ENCODE assay signal across 27 cellular contexts in the genomic region with DNA sequence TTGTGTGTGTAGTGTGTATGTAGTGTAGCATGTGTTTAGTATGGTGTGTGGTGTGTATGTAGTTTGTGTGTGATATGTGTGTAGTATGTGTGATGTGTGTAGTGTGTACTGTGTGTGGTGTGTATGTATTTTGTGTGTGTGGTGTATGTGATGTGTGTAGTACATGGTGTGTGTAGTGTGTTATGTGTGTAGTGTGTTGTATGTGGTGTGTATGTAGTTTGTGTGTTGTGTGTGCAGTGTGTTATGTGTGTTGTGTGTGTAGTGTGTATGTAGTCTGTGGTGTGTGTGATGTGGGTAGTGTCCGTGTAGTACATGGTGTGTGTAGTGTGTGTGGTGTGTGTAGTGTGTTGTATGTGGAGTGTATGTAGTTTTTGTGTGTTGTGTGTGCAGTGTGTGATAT. TPM values are rescaled to one million over a fixed set of nuclear protein-coding genes. Genes with fewer than 3 reads are reported as not detected.
DNase-seq lines count a peak whose midpoint lies in the region; ATAC-seq, FAIRE-seq and TF ChIP-seq lines count a peak whose summit lies in the region.
"Had no signal": no experiment of that assay in that cellular context is flagged by ENCODE, and none has a peak within 500 bp of the region (broad histone marks: within the 10 kb centered on the region; RNA-seq: fewer than 3 reads in every experiment).

No MANE protein-coding gene starts in this region.

- RAD21 ChIA-PET in GM12878 (lab: Charles Lee; ENCODE audit: unreplicated experiment) = no interaction called here

- TF ChIP-seq CTCF in H9 (conservative IDR thresholded peaks at IDR 0.05) = no peak
- TF ChIP-seq CTCF in GM12878 (IDR thresholded peaks at IDR 0.05 in 2 of 3, conservative IDR thresholded peaks at IDR 0.05 in 1 of 3; ENCODE audit: control insufficient read depth in 2 of 3, extremely low read depth in 1 of 3, insufficient read depth in 1 of 3, low read depth in 3 of 3, low read length in 3 of 3) = no peak

- no peak overlapping the region for H3K18ac ChIP-seq in H9 (ENCODE audit: insufficient read length, low read depth, low read length)
- H3K18ac ChIP-seq in neuronal stem cell (ENCODE audit: low read length) = no peak overlapping the region

- CTCF ChIA-PET in GM12878 (lab: Yijun Ruan, JAX) = no interaction called here

- intact Hi-C loops in GM12878 (cut with micrococcal nuclease; ENCODE audit: unreplicated experiment) = no loop called here

- H3K9me3 ChIP-seq in BLaER1 (no peaks in the 10 kb centered on the region), H9 (ENCODE audit: control insufficient read depth, low read depth, low read length) (no peaks in the 10 kb centered on the region), GM12878 (replicated peaks; ENCODE audit: control insufficient read depth, insufficient read depth, low read length) (no peaks in the 10 kb centered on the region), neuronal stem cell (replicated peaks in 1 of 2; ENCODE audit: control insufficient read depth in 2 of 2, insufficient read depth in 1 of 2, low read depth in 1 of 2, low read length in 2 of 2) (peaks cover 0 to 15% of the 10 kb centered on the region in 2 donors)
- H3K9me3 ChIP-seq: Caco-2, HAP-1 had no signal

- TF ChIP-seq RAD21 in GM12878 (IDR thresholded peaks at IDR 0.05; ENCODE audit: insufficient read depth, low read depth, low read length) = no peak

- no peaks in the 10 kb centered on the region for H3K27me3 Mint-ChIP-seq in H9 (ENCODE audit: low read depth)

- H3K9me3 Mint-ChIP-seq in H9 = no peaks in the 10 kb centered on the region
- H3K9me3 Mint-ChIP-seq: CD8-positive, alpha-beta T cell had no signal

- no peaks in the 10 kb centered on the region; a peak in 1 of 7 replicates for H3K36me3 Mint-ChIP-seq in H9 (ENCODE audit: insufficient read depth in 1 of 3, low read depth in 3 of 3)
- H3K36me3 Mint-ChIP-seq: CD8-positive, alpha-beta T cell had no signal

- TF ChIP-seq EP300 in GM12878 (IDR thresholded peaks at IDR 0.05; ENCODE audit: borderline replicate concordance in 1 of 2, control insufficient read depth in 1 of 2, low read depth in 2 of 2, low read length in 2 of 2) = no peak

- H2BK20ac ChIP-seq in H9 (ENCODE audit: low read depth, low read length, poor library complexity, severe bottlenecking) = no peak overlapping the region

- peak; percentile 80 for FAIRE-seq in GM12878 (lab: Jason Lieb, UNC)
- FAIRE-seq in H54 (lab: Jason Lieb, UNC) = no peak

- no peak overlapping the region for H3T11ph ChIP-seq in H9 (ENCODE audit: low read length)

- H3K9ac ChIP-seq in BLaER1 (no peak overlapping the region), H9 (ENCODE audit: extremely low read depth, insufficient read length, low read length) (no peak overlapping the region), GM12878 (ENCODE audit: control insufficient read depth, insufficient read depth, low read length) (no peak overlapping the region), neuronal stem cell (ENCODE audit: low read depth, low read length, poor library complexity) (peak overlapping the region; percentile 75)

- H4K8ac ChIP-seq in H9 (replicated peaks; ENCODE audit: insufficient read length, low read depth, low read length) = peak overlapping the region; percentile 7
- H4K8ac ChIP-seq in neuronal stem cell (ENCODE audit: low read depth, low read length) = peak overlapping the region; percentile 89

- WGBS in H9 (ENCODE audit: extremely low coverage, insufficient read length, low lambda C conversion rate) = 100% methylated on average over 1 of the region's 1 CpG
- WGBS in GM12878 (ENCODE audit: insufficient coverage, insufficient replicate concordance, low lambda C conversion rate, missing lambda C conversion rate) = 100% methylated on average over 1 of the region's 1 CpG
- no CpG with 5 or more reads among the region's 1 CpG for WGBS in neuronal stem cell (ENCODE audit: extremely low coverage in 2 of 2, insufficient read length in 2 of 2, insufficient replicate concordance in 1 of 2), 2 donors

- H3K36me3 ChIP-seq in BLaER1 (peaks cover 63% of the 10 kb centered on the region), GM12878 (ENCODE audit: control insufficient read depth in 2 of 2, insufficient read depth in 2 of 2, low read length in 1 of 2) (peaks cover 9 to 16% of the 10 kb centered on the region in 2 experiments; a peak in 3 of 4 replicates), neuronal stem cell (replicated peaks in 1 of 2; ENCODE audit: control insufficient read depth in 2 of 2, insufficient read depth in 2 of 2, low read length in 2 of 2) (peaks cover 0 to 4% of the 10 kb centered on the region in 2 donors)
- H3K36me3 ChIP-seq: HAP-1 had no signal

- H3K27me3 ChIP-seq in BLaER1 (no peaks in the 10 kb centered on the region), H9 (ENCODE audit: insufficient read depth, low read length) (no peaks in the 10 kb centered on the region), GM12878 (replicated peaks in 1 of 2; ENCODE audit: control insufficient read depth in 2 of 2, insufficient read depth in 2 of 2, low read length in 1 of 2) (no peaks in the 10 kb centered on the region), neuronal stem cell (ENCODE audit: control insufficient read depth in 3 of 3, insufficient read depth in 3 of 3, low read depth in 1 of 3, low read length in 3 of 3) (peaks cover 0 to 16% (median 0%) of the 10 kb centered on the region in 3 experiments)

- H2AK5ac ChIP-seq in H9 (ENCODE audit: insufficient read length, low read length) (no peak overlapping the region), neuronal stem cell (ENCODE audit: low read depth, low read length) (no peak overlapping the region)

- H3K4me2 ChIP-seq in BLaER1 (peak overlapping the region; percentile 76), H9 (ENCODE audit: insufficient read depth, insufficient read length, low read length) (no peak overlapping the region), GM12878 (ENCODE audit: control insufficient read depth, insufficient read depth) (no peak overlapping the region; the same call in 1 of the 2 replicates), neuronal stem cell (ENCODE audit: insufficient read depth, low read length, poor library complexity, severe bottlenecking) (no peak overlapping the region)

- H2BK5ac ChIP-seq in H9 (ENCODE audit: insufficient read length, low read length) (no peak overlapping the region), neuronal stem cell (ENCODE audit: low read length) (no peak overlapping the region)

- peaks cover 85% of the 10 kb centered on the region for H3K4me1 ChIP-seq in BLaER1
- H3K4me1 ChIP-seq in H9 (ENCODE audit: insufficient read depth, low read length) = no peaks in the 10 kb centered on the region
- peaks cover 26% of the 10 kb centered on the region for H3K4me1 ChIP-seq in GM12878 (ENCODE audit: control insufficient read depth, insufficient read depth, low read length)
- peaks cover 0 to 8% of the 10 kb centered on the region in 2 donors for H3K4me1 ChIP-seq in neuronal stem cell (ENCODE audit: control insufficient read depth in 2 of 2, insufficient read depth in 1 of 2, low read depth in 1 of 2, low read length in 2 of 2)
- H3K4me1 ChIP-seq: Caco-2, HAP-1 had no signal

- no peaks in the 10 kb centered on the region for H3K79me1 ChIP-seq in H9 (ENCODE audit: insufficient read depth, low read depth, low read length, poor library complexity, severe bottlenecking)
- peaks cover 3% of the 10 kb centered on the region for H3K79me1 ChIP-seq in neuronal stem cell (ENCODE audit: low read depth, low read length)

- H2BK12ac ChIP-seq in H9 (ENCODE audit: insufficient read length, low read depth, low read length) = no peak overlapping the region
- peak overlapping the region; percentile 47 for H2BK12ac ChIP-seq in neuronal stem cell (ENCODE audit: low read length)

- H4K20me1 ChIP-seq in BLaER1 (peaks cover 50% of the 10 kb centered on the region), H9 (ENCODE audit: control insufficient read depth, insufficient read depth, insufficient read length) (no peaks in the 10 kb centered on the region), GM12878 (ENCODE audit: control insufficient read depth, insufficient read depth) (no peaks in the 10 kb centered on the region)

- no TSS peak for BruUV-seq in GM12878 (replicated peaks; lab: Mats Ljungman, UMichigan)

- ATAC-seq in GM12878 (no peak), HG02840 (IDR thresholded peaks at IDR 0.05; ENCODE audit: low FRiP score, unreplicated experiment) (no peak)
- ATAC-seq: CD8-positive, alpha-beta T cell; Panc1 had no signal

- H3K4me3 ChIP-seq in BLaER1 (no peak overlapping the region), GM12878 (no peak overlapping the region), neuronal stem cell (ENCODE audit: low read length in 2 of 2) (peak overlapping the region in 1 of 2 donors; percentile 71)
- H3K4me3 ChIP-seq: HAP-1 had no signal

- POLR2A ChIA-PET in GM12878 (lab: Charles Lee) = no interaction called here

- in situ Hi-C loops in GM12878 (cut with MboI) = no loop called here

- no peak overlapping the region for H3K27ac Mint-ChIP-seq in H9
- H3K27ac Mint-ChIP-seq: CD8-positive, alpha-beta T cell had no signal

- H2BK120ac ChIP-seq in H9 (ENCODE audit: low read depth, low read length, poor library complexity, severe bottlenecking) (no peak overlapping the region), neuronal stem cell (ENCODE audit: low read depth, low read length) (no peak overlapping the region)

- H3K4me1 Mint-ChIP-seq in H9 = no peaks in the 10 kb centered on the region

- H2AFZ ChIP-seq in H9 (ENCODE audit: low read length) (no peak overlapping the region), GM12878 (ENCODE audit: control insufficient read depth, low read depth, low read length) (no peak overlapping the region), neuronal stem cell (ENCODE audit: low read length) (no peak overlapping the region)

- SMC1A ChIA-PET in GM12878 (lab: Charles Lee; ENCODE audit: uncharacterized antibody, unreplicated experiment) = no interaction called here

- H3K14ac ChIP-seq in H9 (ENCODE audit: insufficient read depth, low read length) (no peak overlapping the region), neuronal stem cell (ENCODE audit: low read length) (peak overlapping the region; percentile 59)

- no peak overlapping the region for H3K4me3 Mint-ChIP-seq in H9
- H3K4me3 Mint-ChIP-seq: CD8-positive, alpha-beta T cell had no signal

- no peak overlapping the region for H2BK15ac ChIP-seq in H9 (ENCODE audit: low read depth, low read length)
- no peak overlapping the region for H2BK15ac ChIP-seq in neuronal stem cell (ENCODE audit: low read length)

- no peak overlapping the region for H3K56ac ChIP-seq in H9 (ENCODE audit: insufficient read length, low read depth, low read length)

- H4K91ac ChIP-seq in H9 (ENCODE audit: insufficient read length, low read depth, low read length) = no peak overlapping the region
- peak overlapping the region; percentile 68 for H4K91ac ChIP-seq in neuronal stem cell (ENCODE audit: low read depth, low read length, poor library complexity)

- H3K23ac ChIP-seq in H9 (ENCODE audit: insufficient read length, low read depth, low read length) (no peak overlapping the region), neuronal stem cell (ENCODE audit: low read depth, low read length, poor library complexity) (peak overlapping the region; percentile 14)

- no peak overlapping the region for H3K27ac ChIP-seq in BLaER1
- no peak overlapping the region for H3K27ac ChIP-seq in H9 (ENCODE audit: insufficient read length, low read depth, low read length)
- no peak overlapping the region for H3K27ac ChIP-seq in GM12878 (ENCODE audit: control insufficient read depth, insufficient read depth)
- H3K27ac ChIP-seq in neuronal stem cell (replicated peaks; ENCODE audit: low read length) = no peak overlapping the region
- H3K27ac ChIP-seq: RWPE1 had no signal

- H3K79me2 ChIP-seq in H9 (ENCODE audit: insufficient read depth, low read length) = no peaks in the 10 kb centered on the region
- H3K79me2 ChIP-seq in GM12878 (ENCODE audit: control insufficient read depth, insufficient read depth, low read length) = peaks cover 17% of the 10 kb centered on the region

- no peaks in the 10 kb centered on the region for H3K23me2 ChIP-seq in H9 (ENCODE audit: insufficient read length, low read depth, low read length, poor library complexity, severe bottlenecking)

- H3K4ac ChIP-seq in H9 (ENCODE audit: low read depth, low read length) (no peak overlapping the region), neuronal stem cell (ENCODE audit: low read length) (peak overlapping the region; percentile 59)

- DNase-seq in H9 = no peak
- no peak for DNase-seq in GM12878 (ENCODE audit: low read depth, low spot score)
- no peak for DNase-seq in neuronal stem cell (ENCODE audit: low spot score)
- no peak for DNase-seq in H54 (ENCODE audit: insufficient read length, low spot score)
- no peak for DNase-seq in DMS153 treated with DMSO at 0.1 percent for 48 hours (lab: John Stamatoyannopoulos, UW; ENCODE audit: unreplicated experiment)
- no peak for DNase-seq in NCI-H510A treated with DMSO at 0.1 percent for 48 hours (lab: John Stamatoyannopoulos, UW)
- DNase-seq: C1 segment of cervical spinal cord; Caco-2; CD8-positive, alpha-beta T cell; DMS 273 treated with DMSO at 0.1 percent for 48 hours; DMS79 treated with DMSO at 0.1 percent for 48 hours; GF-D8; KG1; NCI-H1048; NCI-H1417 treated with DMSO at 0.1 percent for 48 hours; NCI-H1694 treated with DMSO at 0.1 percent for 48 hours; NCI-H2081; NCI-H2227 treated with DMSO at 0.1 percent for 48 hours; NCI-H69; SHP77 treated with DMSO at 0.1 percent for 48 hours; T-helper 1 cell had no signal

- no peak overlapping the region for H4K5ac ChIP-seq in H9 (ENCODE audit: insufficient read length, low read depth, low read length)

- TF ChIP-seq POLR2A in GM12878 (IDR thresholded peaks at IDR 0.05; ENCODE audit: low read depth, low read length) (no peak), H54 (IDR thresholded peaks at IDR 0.05; ENCODE audit: low read depth, low read length) (no peak)

RNA-seq across cellular contexts. Expression of a gene that starts 40.0 kb away (rescaled TPM):
- total RNA-seq in H9 (2021) (7.9 and 8.0 TPM in 2 replicates), GM12878 (2014; rRNA removed) (80.7 and 88.4 TPM in 2 replicates), GM12878 (2014; rRNA removed; fragmentation: Illumina TruSeq; extraction: Trizol) (70.2 and 75.8 TPM in 2 replicates), GM12878 (2021) (128 and 135 TPM in 2 replicates)
- total RNA-seq in GM12878 (2013; cell fraction: nucleolus; rRNA removed) = 29.6 and 41.5 TPM in 2 replicates
- polyA plus RNA-seq in GM12878 (2011; ENCODE audit: low read depth) = 17.5 TPM
- polyA plus RNA-seq in GM12878 (2011; rRNA removed) (5.7 and 6.5 TPM in 2 replicates), GM12878 (2014; fragmentation: Illumina TruSeq; extraction: Trizol) (77.5 and 82.5 TPM in 2 replicates), GM12878 (2014; fragmentation: Nextera tagmentation; extraction: Ambion mirVana) (10 to 100 TPM; 23.1 to 24.8 TPM), GM12878 (2014; rRNA removed) (58.1 and 58.2 TPM in 2 replicates), GM12878 (2016; fragmentation: Nextera tagmentation; extraction: Ambion mirVana) (10 to 100 TPM; 68.0 to 69.5 TPM)
- 7.5 and 7.6 TPM in 2 replicates for polyA plus RNA-seq in GM12878 (2011; cell fraction: cytosol; rRNA removed)
- polyA plus RNA-seq in GM12878 (2011; cell fraction: nucleus; rRNA removed) = 7.6 and 13.2 TPM in 2 replicates
- polyA plus RNA-seq in GM12878 (2012) = 26.6 and 29.5 TPM in 2 replicates
- 7.0 and 8.3 TPM in 2 replicates for polyA minus RNA-seq in GM12878 (2011; rRNA and poly(A)+ RNA removed)
- polyA minus RNA-seq in GM12878 (2011; cell fraction: cytosol; rRNA and poly(A)+ RNA removed) = 5.8 and 11.6 TPM in 2 replicates
- 6.8 and 8.5 TPM in 2 replicates for polyA minus RNA-seq in GM12878 (2011; cell fraction: nucleus; rRNA and poly(A)+ RNA removed)
- not detected for polyA plus RNA-seq in neuronal stem cell (2013, experiment 1 of 2)
- under 0.01 TPM for polyA plus RNA-seq in neuronal stem cell (2013, experiment 2 of 2)
- total RNA-seq: A172 had no signal
